ENCODE assay signal across 16 cellular contexts in genomic region chr7:21370283-21370982, GRCh38. TPM values are rescaled to one million over a fixed set of nuclear protein-coding genes. Genes with fewer than 3 reads are reported as not detected.
DNase-seq lines count a peak whose midpoint lies in the region; ATAC-seq and TF ChIP-seq lines count a peak whose summit lies in the region.
"Had no signal": no experiment of that assay in that cellular context is flagged by ENCODE, and none has a peak within 500 bp of the region (broad histone marks: within the 10 kb centered on the region; RNA-seq: fewer than 3 reads in every experiment).

No MANE protein-coding gene starts in this region.

- POLR2A ChIA-PET in RWPE1 (lab: Yijun Ruan, JAX; ENCODE audit: low non-redundant PET), result no interaction called here

- no peaks in the 10 kb centered on the region for H3K36me3 Mint-ChIP-seq in activated T-cell treated with anti-CD3 and anti-CD28 coated beads, Interleukin-2, amount 50 U/mL, for 72 hours (ENCODE audit: insufficient read depth in 2 of 2)
- peaks cover 4% of the 10 kb centered on the region for H3K36me3 Mint-ChIP-seq in progenitor cell of endocrine pancreas (ENCODE audit: insufficient read depth)
- H3K36me3 Mint-ChIP-seq: activated naive CD4-positive, alpha-beta T cell treated with anti-CD3 and anti-CD28 coated beads, Interleukin-2, amount 50 U/mL, for 24 hours had no signal

- H3K79me2 ChIP-seq in GM23248 (ENCODE audit: insufficient read depth), result no peaks in the 10 kb centered on the region

- no peak overlapping the region for H3K27ac Mint-ChIP-seq in activated T-cell treated with anti-CD3 and anti-CD28 coated beads, Interleukin-2, amount 50 U/mL, for 72 hours
- peak overlapping the region; percentile 72 for H3K27ac Mint-ChIP-seq in progenitor cell of endocrine pancreas
- H3K27ac Mint-ChIP-seq: activated naive CD4-positive, alpha-beta T cell treated with anti-CD3 and anti-CD28 coated beads, Interleukin-2, amount 50 U/mL, for 24 hours had no signal

- peaks cover 0 to 3% of the 10 kb centered on the region in 2 donors for H3K9me3 Mint-ChIP-seq in activated T-cell treated with anti-CD3 and anti-CD28 coated beads, Interleukin-2, amount 50 U/mL, for 72 hours
- H3K9me3 Mint-ChIP-seq in progenitor cell of endocrine pancreas (ENCODE audit: low read depth), result peaks cover 11% of the 10 kb centered on the region
- H3K9me3 Mint-ChIP-seq: activated naive CD4-positive, alpha-beta T cell treated with anti-CD3 and anti-CD28 coated beads, Interleukin-2, amount 50 U/mL, for 24 hours had no signal

- no peak overlapping the region for H3K27ac ChIP-seq in GM23248
- no peak overlapping the region for H3K27ac ChIP-seq in RWPE1
- H3K27ac ChIP-seq: dorsolateral prefrontal cortex, esophagus squamous epithelium had no signal

- peak overlapping the region in 1 of 2 donors; percentile 38 for H3K4me3 Mint-ChIP-seq in activated T-cell treated with anti-CD3 and anti-CD28 coated beads, Interleukin-2, amount 50 U/mL, for 72 hours
- no peak overlapping the region for H3K4me3 Mint-ChIP-seq in progenitor cell of endocrine pancreas (ENCODE audit: low read depth)
- H3K4me3 Mint-ChIP-seq: activated naive CD4-positive, alpha-beta T cell treated with anti-CD3 and anti-CD28 coated beads, Interleukin-2, amount 50 U/mL, for 24 hours; neural crest cell had no signal

- no peak overlapping the region for H3K4me2 ChIP-seq in GM23248 (ENCODE audit: unreplicated experiment)

- no peaks in the 10 kb centered on the region for H3K27me3 ChIP-seq in GM23248 (replicated peaks; ENCODE audit: insufficient read depth)
- H3K27me3 ChIP-seq: dorsolateral prefrontal cortex, esophagus squamous epithelium had no signal

- H3K9me2 ChIP-seq in GM23248 (ENCODE audit: insufficient read depth), result no peaks in the 10 kb centered on the region

- no peak for DNase-seq in activated T-cell treated with anti-CD3 and anti-CD28 coated beads, Interleukin-2, amount 50 U/mL, for 72 hours
- DNase-seq in activated T-cell treated with anti-CD3 and anti-CD28 coated beads for 4 hours, result no peak
- peak; percentile 45 to 67 (median 59) for DNase-seq in NCI-H1417 (lab: John Stamatoyannopoulos, UW)
- DNase-seq in NCI-H774 (lab: John Stamatoyannopoulos, UW), result peak; percentile 74
- no peak for DNase-seq in progenitor cell of endocrine pancreas (ENCODE audit: low spot score, unreplicated experiment)
- no peak for DNase-seq in GM10266 (ENCODE audit: extremely low spot score)
- no peak for DNase-seq in GM23248
- no peak for DNase-seq in RWPE1 (ENCODE audit: low spot score)
- DNase-seq: AML-193, Calu3, dorsolateral prefrontal cortex, esophagus squamous epithelium, mesenchymal stem cell, substantia nigra had no signal

- H2AFZ ChIP-seq in GM23248, result no peak overlapping the region

- peaks cover 27% of the 10 kb centered on the region for H3K4me1 Mint-ChIP-seq in activated T-cell treated with anti-CD3 and anti-CD28 coated beads, Interleukin-2, amount 50 U/mL, for 72 hours (ENCODE audit: low read depth)
- H3K4me1 Mint-ChIP-seq in progenitor cell of endocrine pancreas (ENCODE audit: low read depth), result peaks cover 27% of the 10 kb centered on the region
- H3K4me1 Mint-ChIP-seq: activated naive CD4-positive, alpha-beta T cell treated with anti-CD3 and anti-CD28 coated beads, Interleukin-2, amount 50 U/mL, for 24 hours had no signal

- H4K20me1 ChIP-seq in GM23248 (ENCODE audit: insufficient read depth), result no peaks in the 10 kb centered on the region

- H3K4me3 ChIP-seq in GM23248, result no peak overlapping the region
- H3K4me3 ChIP-seq: dorsolateral prefrontal cortex, esophagus squamous epithelium had no signal

- in situ Hi-C loops in GM23248 (cut with MboI), result no loop called here

- no peaks in the 10 kb centered on the region for H3K27me3 Mint-ChIP-seq in activated T-cell treated with anti-CD3 and anti-CD28 coated beads, Interleukin-2, amount 50 U/mL, for 72 hours (ENCODE audit: low read depth)
- H3K27me3 Mint-ChIP-seq in progenitor cell of endocrine pancreas, result no peaks in the 10 kb centered on the region
- H3K27me3 Mint-ChIP-seq: activated naive CD4-positive, alpha-beta T cell treated with anti-CD3 and anti-CD28 coated beads, Interleukin-2, amount 50 U/mL, for 24 hours had no signal

- H3K4me1 ChIP-seq in GM23248 (ENCODE audit: insufficient read depth), result no peaks in the 10 kb centered on the region
- H3K4me1 ChIP-seq: esophagus squamous epithelium had no signal

- no peaks in the 10 kb centered on the region for H3K9me3 ChIP-seq in GM23248 (ENCODE audit: low read depth)
- H3K9me3 ChIP-seq: esophagus squamous epithelium had no signal

- no peaks in the 10 kb centered on the region for H3K36me3 ChIP-seq in GM23248 (ENCODE audit: low read depth)
- H3K36me3 ChIP-seq: esophagus squamous epithelium had no signal

- CTCF ChIA-PET in RWPE1 (lab: Yijun Ruan, JAX), result no interaction called here

- ATAC-seq in activated T-cell treated with anti-CD3 and anti-CD28 coated beads, Interleukin-2, amount 50 U/mL, for 72 hours (replicated peaks in 1 of 2), result peak; percentile 37 to 42

- H3K9ac ChIP-seq in GM23248, result no peak overlapping the region

- no peaks in the 10 kb centered on the region for H3F3A ChIP-seq in GM23248 (ENCODE audit: insufficient read depth)

- WGBS in GM23248 (ENCODE audit: low coverage in 1 of 2, low lambda C conversion rate in 2 of 2, missing lambda C conversion rate in 2 of 2), 2 experiments, result 22 to 27% methylated on average over 9 of the region's 9 CpGs

- TF ChIP-seq CTCF in progenitor cell of endocrine pancreas (IDR thresholded peaks at IDR 0.05; ENCODE audit: unreplicated experiment), result no peak
- no peak for TF ChIP-seq CTCF in GM10266 (IDR thresholded peaks at IDR 0.05; ENCODE audit: control insufficient read depth, insufficient read depth, low read depth, missing control alignments)
- TF ChIP-seq CTCF in RWPE1 (conservative IDR thresholded peaks at IDR 0.05; ENCODE audit: low read depth), result no peak

RNA-seq across cellular contexts. Expression of gene SP4, which starts 57.5 kb away (rescaled TPM):
- 10 to 100 TPM; 21.5 to 23.7 TPM for total RNA-seq in activated T-cell treated with anti-CD3 and anti-CD28 coated beads, Interleukin-2, amount 50 U/mL, for 72 hours
- total RNA-seq in progenitor cell of endocrine pancreas, result 19.2 and 19.8 TPM in 2 replicates
- total RNA-seq in GM23248 (2014; rRNA removed; shearing (Covaris generic)), result 3.5 and 4.7 TPM in 2 replicates
- 2.1 and 2.3 TPM in 2 replicates for polyA plus RNA-seq in GM23248 (2016; fragmentation: Nextera tagmentation; extraction: Ambion mirVana)

Comparison
In these comparisons a context has a peak if more than half of its experiments do, and no peak if none do; other contexts are left out.
1. DNase-seq: peak in NCI-H1417 (3 of 3) and NCI-H774 (single experiment); none in activated T-cell treated with anti-CD3 and anti-CD28 coated beads, Interleukin-2, amount 50 U/mL, for 72 hours (0 of 2), activated T-cell treated with anti-CD3 and anti-CD28 coated beads for 4 hours (single experiment), progenitor cell of endocrine pancreas (single experiment), GM10266 (single experiment), GM23248 (single experiment) and RWPE1 (single experiment).